Comparison of ENCODE assay signal across 8 cellular contexts in genomic region chr11:17978553-17979287, GRCh38. TPM values are rescaled to one million over a fixed set of nuclear protein-coding genes. Genes with fewer than 3 reads are reported as not detected.
DNase-seq lines count a peak whose midpoint lies in the region; ATAC-seq and TF ChIP-seq lines count a peak whose summit lies in the region.

No MANE protein-coding gene starts in this region.

- H3K79me2 ChIP-seq in hepatocyte: no peaks in the 10 kb centered on the region

- in situ Hi-C loops in Caki2 (cut with HindIII; ENCODE audit: low pct_unique_long_range_greater_than_20kb, low sequenced_read_pairs): loop anchor here (10.0 kb wide), 1 partner anchor 244 kb away; the partner anchor contains the start of gene KCNC1

- no peaks in the 10 kb centered on the region for H3K9me2 ChIP-seq in hepatocyte (replicated peaks; ENCODE audit: insufficient read depth)

- H3K4me3 ChIP-seq in hepatocyte: no peak overlapping the region

- H3K4me2 ChIP-seq in hepatocyte: no peak overlapping the region

- H3K27me3 ChIP-seq in hepatocyte: no peaks in the 10 kb centered on the region

- no peaks in the 10 kb centered on the region for H3K9me3 ChIP-seq in hepatocyte (ENCODE audit: low read depth)

- intact Hi-C loops in posterior vena cava (cut with DNase I): loop anchor here (2.0 to 5.0 kb wide), 3 partner anchors 236 to 381 kb away; no protein-coding TSS in a partner anchor

- WGBS in hepatocyte (ENCODE audit: low lambda C conversion rate, missing lambda C conversion rate): 56% methylated on average over 5 of the region's 5 CpGs

- H4K20me1 ChIP-seq in hepatocyte (ENCODE audit: insufficient read depth, poor library complexity, severe bottlenecking): no peaks in the 10 kb centered on the region

- no peak overlapping the region for H3K27ac ChIP-seq in hepatocyte

- no peaks in the 10 kb centered on the region for H3K36me3 ChIP-seq in hepatocyte (replicated peaks; ENCODE audit: insufficient read depth, low read depth)

- peak; percentile 68 for TF ChIP-seq CTCF in hepatocyte (IDR thresholded peaks at IDR 0.05; ENCODE audit: poor library complexity)

- H3K4me1 ChIP-seq in hepatocyte (ENCODE audit: insufficient read depth): no peaks in the 10 kb centered on the region

- DNase-seq in Caki2 (ENCODE audit: low read depth) (peak; percentile 27), NCI-H345 (lab: John Stamatoyannopoulos, UW) (peak; percentile 56), amygdala (lab: John Stamatoyannopoulos, UW) (peak in 30 of 56 donors; percentile 3 to 66 (median 29)), hepatocyte (ENCODE audit: low spot score) (peak; percentile 75), posterior vena cava (ENCODE audit: low spot score) (no peak), GDM1 (lab: John Stamatoyannopoulos, UW) (no peak)
- DNase-seq in stimulated activated CD4-positive, alpha-beta T cell treated with anti-CD3 and anti-CD28 coated beads, Interleukin-4, amount 100 ng/mL, for 1 hour: peak; percentile 10

- H2AFZ ChIP-seq in hepatocyte: no peak overlapping the region

- peak; percentile 62 for ATAC-seq in GM19328 (IDR thresholded peaks at IDR 0.05; ENCODE audit: unreplicated experiment)

RNA-seq across cellular contexts. Expression of gene SERGEF, which starts 34.1 kb away (rescaled TPM):
- total RNA-seq in Caki2 (2014; rRNA removed; shearing (Covaris generic); ENCODE audit: low replicate concordance): 47.1 and 52.0 TPM in 2 replicates
- total RNA-seq in hepatocyte (24.8 and 28.7 TPM in 2 replicates), posterior vena cava (10 to 100 TPM; 32.6 to 37.9 TPM)
- polyA plus RNA-seq in hepatocyte: 21.7 and 26.0 TPM in 2 replicates

Comparison
In these comparisons a context has a peak if more than half of its experiments do, and no peak if none do; other contexts are left out.
1. DNase-seq: peak in Caki2 (single experiment), NCI-H345 (single experiment), amygdala (30 of 56), hepatocyte (single experiment) and stimulated activated CD4-positive, alpha-beta T cell treated with anti-CD3 and anti-CD28 coated beads, Interleukin-4, amount 100 ng/mL, for 1 hour (single experiment); none in posterior vena cava (single experiment) and GDM1 (single experiment).